In the genomic region with DNA sequence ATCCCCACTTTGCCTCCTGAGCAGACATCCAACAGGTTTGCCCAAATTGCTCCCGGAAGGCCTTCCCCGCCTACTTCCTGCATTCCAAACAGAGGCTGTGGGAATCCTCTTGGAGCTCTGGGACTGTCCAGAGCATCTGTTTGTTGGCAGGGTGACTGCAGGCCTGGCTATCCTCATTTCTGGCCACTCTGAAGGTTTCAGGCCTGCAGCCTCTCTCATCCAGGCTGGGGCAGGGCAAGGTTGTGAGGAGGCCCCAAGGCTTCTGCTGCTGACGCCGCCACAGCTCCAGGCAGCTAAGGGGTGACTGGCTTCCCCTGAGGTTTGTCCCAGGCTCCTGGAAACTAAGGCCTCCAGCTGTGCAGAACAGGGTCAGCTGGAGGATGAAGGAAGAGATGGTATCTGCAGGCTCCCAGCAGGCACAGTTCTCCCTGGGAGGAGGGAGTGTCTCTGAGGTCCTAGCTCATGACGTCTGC, we compare ENCODE assay signal across 15 cellular contexts. TPM values are rescaled to one million over a fixed set of nuclear protein-coding genes. Genes with fewer than 3 reads are reported as not detected.
A peak's percentile ranks its signal among the peaks of the same experiment; 100 is the strongest.
DNase-seq lines count a peak whose midpoint lies in the region; ATAC-seq and TF ChIP-seq lines count a peak whose summit lies in the region.
"Had no signal": no experiment of that assay in that cellular context is flagged by ENCODE, and none has a peak within 500 bp of the region (broad histone marks: within the 10 kb centered on the region; RNA-seq: fewer than 3 reads in every experiment).

No MANE protein-coding gene starts in this region.

- no peaks in the 10 kb centered on the region for H3K36me3 Mint-ChIP-seq in chondrocyte (ENCODE audit: low read depth)
- H3K36me3 Mint-ChIP-seq: naive thymus-derived CD4-positive, alpha-beta T cell had no signal

- no peak overlapping the region for H3K4me3 ChIP-seq in psoas muscle

- no peaks in the 10 kb centered on the region for H3K36me3 ChIP-seq in psoas muscle (ENCODE audit: insufficient read depth in 1 of 2, low read depth in 1 of 2)

- H3K9me3 ChIP-seq in psoas muscle, result no peaks in the 10 kb centered on the region

- intact Hi-C loops in left ventricle myocardium superior (cut with micrococcal nuclease), result no loop called here
- intact Hi-C loops in psoas muscle (cut with DNase I), result no loop called here

- H3K9me3 Mint-ChIP-seq in chondrocyte (ENCODE audit: low read depth), result no peaks in the 10 kb centered on the region
- H3K9me3 Mint-ChIP-seq: IgD-negative memory B cell; naive thymus-derived CD4-positive, alpha-beta T cell had no signal

- TF ChIP-seq CTCF in C4-2B (conservative IDR thresholded peaks at IDR 0.05) (no peak), psoas muscle (IDR thresholded peaks at IDR 0.05) (no peak), chondrocyte (IDR thresholded peaks at IDR 0.05) (no peak)

- DNase-seq in left ventricle myocardium superior (peak; percentile 74), psoas muscle (peak in 1 of 2 donors; percentile 74), chondrocyte (ENCODE audit: low spot score) (no peak), DMS 273 (lab: John Stamatoyannopoulos, UW; ENCODE audit: unreplicated experiment) (no peak), NCI-H2029 (lab: John Stamatoyannopoulos, UW) (no peak)
- DNase-seq: activated gamma-delta T cell; AML-193; dermis blood vessel endothelial cell; GF-D8; naive thymus-derived CD4-positive, alpha-beta T cell; NCI-H2171 had no signal

- peak; percentile 36 for ATAC-seq in left ventricle myocardium superior
- peak in 2 of 4 donors; percentile 20 to 42 for ATAC-seq in psoas muscle
- ATAC-seq in GM18502 (IDR thresholded peaks at IDR 0.05; ENCODE audit: poor library complexity, unreplicated experiment), result no peak
- ATAC-seq: naive thymus-derived CD4-positive, alpha-beta T cell had no signal

- no peak overlapping the region for H3K27ac Mint-ChIP-seq in chondrocyte (ENCODE audit: unreplicated experiment)
- H3K27ac Mint-ChIP-seq: IgD-negative memory B cell had no signal

- H3K27me3 ChIP-seq in psoas muscle (ENCODE audit: insufficient read depth in 3 of 3, low read length in 2 of 3), result peaks cover 0 to 7% (median 3%) of the 10 kb centered on the region in 3 donors

- WGBS in psoas muscle, 3 donors, result 44 to 57% (median 51%) methylated on average over 5 of the region's 5 CpGs

- H3K27me3 Mint-ChIP-seq in chondrocyte (ENCODE audit: low read depth), result peaks cover 11% of the 10 kb centered on the region

- H3K4me1 ChIP-seq in psoas muscle, result peaks cover 22% of the 10 kb centered on the region

- no peak overlapping the region for H3K4me3 Mint-ChIP-seq in chondrocyte (ENCODE audit: unreplicated experiment)
- H3K4me3 Mint-ChIP-seq: IgD-negative memory B cell; naive thymus-derived CD4-positive, alpha-beta T cell had no signal

- peak overlapping the region; percentile 62; the same call in 1 of the 2 replicates for H3K27ac ChIP-seq in C4-2B
- peak overlapping the region; percentile 98 for H3K27ac ChIP-seq in angular gyrus (ENCODE audit: low read depth, low read length)
- H3K27ac ChIP-seq in psoas muscle, result peak overlapping the region; percentile 23

- H3K4me1 Mint-ChIP-seq in chondrocyte (ENCODE audit: low read depth), result peaks cover 62% of the 10 kb centered on the region

RNA-seq across cellular contexts. Expression of gene CDK18, which starts 11.3 kb away (rescaled TPM):
- total RNA-seq in left ventricle myocardium superior (209 TPM), psoas muscle (10 to 100 TPM in 1 of 4 donors, 1 to 10 TPM in 3; 3.9 to 11.9 (median 6.0) TPM), chondrocyte (10.2 to 18.4 TPM (median 17.3 TPM) in 3 replicates)
- 1 to 10 TPM; 1.5 to 2.1 (median 1.6) TPM for polyA plus RNA-seq in psoas muscle

RNA-seq across cellular contexts. Expression of gene BLACAT1, which starts 60.0 kb away (rescaled TPM):
- total RNA-seq in left ventricle myocardium superior (not detected), psoas muscle (not detected), chondrocyte (not detected in 3 replicates)
- polyA plus RNA-seq in psoas muscle, result not detected
- total RNA-seq: dermis blood vessel endothelial cell had no signal
- polyA plus RNA-seq: IgD-negative memory B cell had no signal

Comparison
In these comparisons a context has a peak if more than half of its experiments do, and no peak if none do; other contexts are left out.
1. H3K27ac ChIP-seq: peak in every context shown above with its lines; median percentile 98 in angular gyrus; 62 in C4-2B; 23 in psoas muscle.
2. RNA of gene CDK18, which starts 11.3 kb away (total RNA-seq): 209 TPM in left ventricle myocardium superior (single experiment); 10.2 to 18.4 TPM in chondrocyte and 3.9 to 11.9 TPM in psoas muscle; every median in the first group is over 10 times any median in the second.